26 cellular contexts compared by ENCODE assay signal in the genomic region with DNA sequence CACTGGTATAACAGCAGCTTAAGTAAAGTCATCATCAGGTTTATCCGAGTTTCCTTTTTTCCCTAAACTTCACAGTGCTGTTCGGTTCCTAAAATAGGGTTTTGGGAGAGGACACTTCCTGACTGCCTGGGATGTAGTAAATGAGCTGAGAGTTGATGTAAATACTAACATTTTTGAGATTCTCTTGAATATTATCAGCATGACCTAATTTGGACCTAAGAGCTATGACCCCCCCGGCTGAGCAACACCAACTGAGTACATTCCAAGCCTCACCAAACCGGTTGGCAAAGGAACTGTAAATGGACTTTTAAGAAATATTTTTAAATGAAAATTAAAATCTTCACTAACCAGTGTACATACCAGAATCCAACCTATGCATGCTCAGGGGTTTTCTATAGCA.
"Had no signal": no experiment of that assay in that cellular context is flagged by ENCODE, and none has a peak within 500 bp of the region (broad histone marks: within the 10 kb centered on the region; RNA-seq: fewer than 3 reads in every experiment).

No MANE protein-coding gene starts in this region.

- H3K4me3 ChIP-seq: adrenal gland, colonic mucosa, dorsolateral prefrontal cortex, esophagus squamous epithelium, lung, pancreas, tibial artery had no signal

- H3K27ac ChIP-seq: adrenal gland, colonic mucosa, dorsolateral prefrontal cortex, esophagus squamous epithelium, neutrophil, pancreas, tibial artery had no signal

- H3K27me3 Mint-ChIP-seq: activated B cell treated with CpG ODN at 0.5 μM for 24 hours; activated CD4-positive, alpha-beta T cell treated with anti-CD3 and anti-CD28 coated beads for 36 hours; activated naive CD8-positive, alpha-beta T cell; activated T-cell treated with anti-CD3 and anti-CD28 coated beads, Interleukin-2, amount 50 U/mL, for 24 hours; stimulated activated naive CD8-positive, alpha-beta T cell treated with anti-CD3 and anti-CD28 coated beads, Interleukin-15, amount 100 ng/mL, for 72 hours had no signal

- H3K4me1 ChIP-seq: adrenal gland, colonic mucosa, esophagus squamous epithelium, pancreas had no signal

- H3K9me3 ChIP-seq: adrenal gland, colonic mucosa, esophagus squamous epithelium, neutrophil, pancreas, tibial artery had no signal

- H3K27ac Mint-ChIP-seq: activated B cell treated with CpG ODN at 0.5 μM for 24 hours; activated CD4-positive, alpha-beta T cell treated with anti-CD3 and anti-CD28 coated beads for 36 hours; activated naive CD8-positive, alpha-beta T cell; activated T-cell treated with anti-CD3 and anti-CD28 coated beads, Interleukin-2, amount 50 U/mL, for 24 hours; activated T-helper 2 cell treated with anti-CD3 and anti-CD28 coated beads, Interferon-gamma antibody, Interleukin-2, Interleukin-4, amounts not matched to agents 10 μg/mL and 5 μg/mL and 100 μg/mL, durations not matched to agents 14 hours and 24 hours and 36 hours; effector memory CD8-positive, alpha-beta T cell; nephron; stimulated activated naive CD8-positive, alpha-beta T cell treated with anti-CD3 and anti-CD28 coated beads, Interleukin-15, amount 100 ng/mL, for 72 hours; T-helper 1 cell treated with Interleukin-12 subunit alpha and Interleukin-12 subunit beta and Interleukin-4 antibody, amounts not matched to agents 30 μg/mL and 1 μg/mL, for 36 hours had no signal

- DNase-seq: activated B cell treated with CpG ODN at 0.5 μM for 24 hours; activated CD4-positive, alpha-beta T cell treated with anti-CD3 and anti-CD28 coated beads for 36 hours; activated CD4-positive, alpha-beta T cell treated with anti-CD3 and anti-CD28 coated beads, Interleukin-2, amount 50 U/mL, for 4 hours; activated CD8-positive, alpha-beta memory T cell treated with anti-CD3 and anti-CD28 coated beads for 24 hours; activated CD8-positive, alpha-beta memory T cell treated with anti-CD3 and anti-CD28 coated beads, Interleukin-2, amount 50 U/mL, for 4 hours; activated naive CD4-positive, alpha-beta T cell; activated T-cell treated with anti-CD3 and anti-CD28 coated beads, Interleukin-2, amount 50 U/mL, for 24 hours; adrenal gland; colonic mucosa; dorsolateral prefrontal cortex; effector memory CD8-positive, alpha-beta T cell; esophagus squamous epithelium; foreskin fibroblast; left cardiac atrium; pancreas; right cardiac atrium; stimulated activated CD4-positive, alpha-beta T cell treated with anti-CD3 and anti-CD28 coated beads, Interleukin-1b, Interleukin-23, amount 100 ng/mL, for 48 hours; stimulated activated naive CD8-positive, alpha-beta T cell treated with anti-CD3 and anti-CD28 coated beads, Interleukin-15, amount 100 ng/mL, for 72 hours; T1000; tibial artery had no signal

- H3K9me3 Mint-ChIP-seq: activated B cell treated with CpG ODN at 0.5 μM for 24 hours; activated T-cell treated with anti-CD3 and anti-CD28 coated beads, Interleukin-2, amount 50 U/mL, for 24 hours; activated T-helper 2 cell treated with anti-CD3 and anti-CD28 coated beads, Interferon-gamma antibody, Interleukin-2, Interleukin-4, amounts not matched to agents 10 μg/mL and 5 μg/mL and 100 μg/mL, durations not matched to agents 14 hours and 24 hours and 36 hours; effector memory CD8-positive, alpha-beta T cell; nephron; stimulated activated naive CD8-positive, alpha-beta T cell treated with anti-CD3 and anti-CD28 coated beads, Interleukin-15, amount 100 ng/mL, for 72 hours; T-helper 1 cell treated with Interleukin-12 subunit alpha and Interleukin-12 subunit beta and Interleukin-4 antibody, amounts not matched to agents 30 μg/mL and 1 μg/mL, for 36 hours had no signal

- H3K36me3 Mint-ChIP-seq: activated naive CD8-positive, alpha-beta T cell had no signal

- H3K27me3 ChIP-seq: adrenal gland, colonic mucosa, dorsolateral prefrontal cortex, esophagus squamous epithelium, neutrophil, pancreas, tibial artery had no signal

- ATAC-seq: activated CD4-positive, alpha-beta T cell treated with anti-CD3 and anti-CD28 coated beads for 36 hours; effector memory CD8-positive, alpha-beta T cell; pancreas; right cardiac atrium; stimulated activated naive CD8-positive, alpha-beta T cell treated with anti-CD3 and anti-CD28 coated beads, Interleukin-15, amount 100 ng/mL, for 72 hours had no signal

- H3K36me3 ChIP-seq: adrenal gland, colonic mucosa, esophagus squamous epithelium, neutrophil, pancreas had no signal

- H3K4me3 Mint-ChIP-seq: activated B cell treated with CpG ODN at 0.5 μM for 24 hours; activated CD4-positive, alpha-beta T cell treated with anti-CD3 and anti-CD28 coated beads for 36 hours; activated naive CD8-positive, alpha-beta T cell; activated T-cell treated with anti-CD3 and anti-CD28 coated beads, Interleukin-2, amount 50 U/mL, for 24 hours; effector memory CD8-positive, alpha-beta T cell; nephron; stimulated activated naive CD8-positive, alpha-beta T cell treated with anti-CD3 and anti-CD28 coated beads, Interleukin-15, amount 100 ng/mL, for 72 hours; T-helper 1 cell treated with Interleukin-12 subunit alpha and Interleukin-12 subunit beta and Interleukin-4 antibody, amounts not matched to agents 30 μg/mL and 1 μg/mL, for 36 hours had no signal
